Comparison of ENCODE assay signal across 17 cellular contexts in genomic region chr2:77102927-77103326, GRCh38.
DNase-seq lines count a peak whose midpoint lies in the region; ATAC-seq and TF ChIP-seq lines count a peak whose summit lies in the region.
"Had no signal": no experiment of that assay in that cellular context is flagged by ENCODE, and none has a peak within 500 bp of the region (broad histone marks: within the 10 kb centered on the region; RNA-seq: fewer than 3 reads in every experiment).

No MANE protein-coding gene starts in this region.

- no peak overlapping the region for H3K4ac ChIP-seq in trophoblast cell (ENCODE audit: low read depth, low read length)

- H3K36me3 Mint-ChIP-seq in GM23338 (ENCODE audit: low read depth) (peaks cover 55% of the 10 kb centered on the region), endothelial cell (ENCODE audit: low read depth, unreplicated experiment) (no peaks in the 10 kb centered on the region)
- H3K36me3 Mint-ChIP-seq in stimulated activated effector memory CD8-positive, alpha-beta T cell treated with anti-CD3 and anti-CD28 coated beads, Interleukin-12 subunit alpha, Interleukin-12 subunit beta, amount 100 ng/mL, for 72 hours, result no peaks in the 10 kb centered on the region
- H3K36me3 Mint-ChIP-seq: CD8-positive, alpha-beta T cell had no signal

- H4K12ac ChIP-seq in trophoblast cell (ENCODE audit: low read depth, low read length), result no peak overlapping the region

- H3K14ac ChIP-seq in trophoblast cell (ENCODE audit: low read length), result no peak overlapping the region

- no peak overlapping the region for H3K27ac Mint-ChIP-seq in GM23338
- peak overlapping the region; percentile 99 for H3K27ac Mint-ChIP-seq in endothelial cell (ENCODE audit: unreplicated experiment)
- H3K27ac Mint-ChIP-seq in stimulated activated effector memory CD8-positive, alpha-beta T cell treated with anti-CD3 and anti-CD28 coated beads, Interleukin-12 subunit alpha, Interleukin-12 subunit beta, amount 100 ng/mL, for 72 hours, result no peak overlapping the region
- H3K27ac Mint-ChIP-seq: B cell; CD4-positive, alpha-beta T cell; CD8-positive, alpha-beta T cell had no signal

- peaks cover 11% of the 10 kb centered on the region for H4K20me1 ChIP-seq in GM23338 (replicated peaks; ENCODE audit: insufficient read depth)
- H4K20me1 ChIP-seq: BLaER1 treated with 17β-estradiol and CSF1 and Interleukin-3, amounts not matched to agents 10 nM and 100 nM had no signal

- H3K36me3 ChIP-seq in GM23338 (ENCODE audit: insufficient read depth) (peaks cover 11% of the 10 kb centered on the region; the same call in 1 of the 2 replicates), trophoblast cell (ENCODE audit: control insufficient read depth in 1 of 2, insufficient read depth in 2 of 2, low read length in 2 of 2) (no peaks in the 10 kb centered on the region)
- H3K36me3 ChIP-seq: BLaER1 treated with 17β-estradiol and CSF1 and Interleukin-3, amounts not matched to agents 10 nM and 100 nM had no signal

- H3K9me2 ChIP-seq in GM23338 (ENCODE audit: insufficient read depth), result no peaks in the 10 kb centered on the region

- H3K9me3 Mint-ChIP-seq in GM23338 (peaks cover 2% of the 10 kb centered on the region; the same call in 1 of the 3 replicates), endothelial cell (ENCODE audit: unreplicated experiment) (no peaks in the 10 kb centered on the region)
- peaks cover 14% of the 10 kb centered on the region for H3K9me3 Mint-ChIP-seq in stimulated activated effector memory CD8-positive, alpha-beta T cell treated with anti-CD3 and anti-CD28 coated beads, Interleukin-12 subunit alpha, Interleukin-12 subunit beta, amount 100 ng/mL, for 72 hours
- H3K9me3 Mint-ChIP-seq: CD4-positive, alpha-beta T cell had no signal

- H3K4me3 Mint-ChIP-seq in GM23338 (no peak overlapping the region), endothelial cell (ENCODE audit: unreplicated experiment) (no peak overlapping the region)
- no peak overlapping the region for H3K4me3 Mint-ChIP-seq in stimulated activated effector memory CD8-positive, alpha-beta T cell treated with anti-CD3 and anti-CD28 coated beads, Interleukin-12 subunit alpha, Interleukin-12 subunit beta, amount 100 ng/mL, for 72 hours
- H3K4me3 Mint-ChIP-seq: B cell; CD4-positive, alpha-beta T cell; CD8-positive, alpha-beta T cell had no signal

- TF ChIP-seq CTCF in GM23338 (conservative IDR thresholded peaks at IDR 0.05; ENCODE audit: low read depth in 2 of 2), result no peak
- no peak for TF ChIP-seq CTCF in endothelial cell (IDR thresholded peaks at IDR 0.05; ENCODE audit: unreplicated experiment)
- no peak for TF ChIP-seq CTCF in dorsolateral prefrontal cortex (IDR thresholded peaks at IDR 0.05 in 54 of 56, conservative IDR thresholded peaks at IDR 0.05 in 2 of 56; ENCODE audit: low read depth in 1 of 56, partially characterized antibody in 56 of 56)

- H3K23ac ChIP-seq in trophoblast cell (ENCODE audit: low read length), result no peak overlapping the region

- no CpG with 5 or more reads among the region's 2 CpGs for WGBS in trophoblast cell (ENCODE audit: extremely low coverage, insufficient coverage, insufficient read length)

- no peaks in the 10 kb centered on the region for H3K27me3 ChIP-seq in GM23338 (ENCODE audit: insufficient read depth)
- no peaks in the 10 kb centered on the region for H3K27me3 ChIP-seq in trophoblast cell (ENCODE audit: insufficient read depth, low read length)
- H3K27me3 ChIP-seq in dorsolateral prefrontal cortex, result no peaks in the 10 kb centered on the region
- H3K27me3 ChIP-seq: BLaER1 treated with 17β-estradiol and CSF1 and Interleukin-3, amounts not matched to agents 10 nM and 100 nM had no signal

- H4K91ac ChIP-seq in trophoblast cell (ENCODE audit: low read depth, low read length), result peak overlapping the region; percentile 68

- H3K4me1 ChIP-seq in GM23338 (ENCODE audit: insufficient read depth) (peaks cover 8% of the 10 kb centered on the region), trophoblast cell (ENCODE audit: control insufficient read depth in 1 of 2, insufficient read depth in 2 of 2, low read length in 2 of 2) (peaks cover 2 to 6% of the 10 kb centered on the region in 2 experiments)
- H3K4me1 ChIP-seq: A549; BLaER1 treated with 17β-estradiol and CSF1 and Interleukin-3, amounts not matched to agents 10 nM and 100 nM; Caco-2 had no signal

- H3K27ac ChIP-seq in GM23338 (ENCODE audit: low read depth) (0 out of 2 replicates have a peak overlapping the region, but pooled peaks have one; percentile 5), trophoblast cell (ENCODE audit: low read depth, low read length) (no peak overlapping the region), dorsolateral prefrontal cortex (no peak overlapping the region)
- H3K27ac ChIP-seq: 22Rv1; A549; BLaER1 treated with 17β-estradiol and CSF1 and Interleukin-3, amounts not matched to agents 10 nM and 100 nM; C4-2B had no signal

- H3K4me1 Mint-ChIP-seq in GM23338 (peaks cover 43% of the 10 kb centered on the region), endothelial cell (ENCODE audit: unreplicated experiment) (peaks cover 37% of the 10 kb centered on the region)
- no peaks in the 10 kb centered on the region for H3K4me1 Mint-ChIP-seq in stimulated activated effector memory CD8-positive, alpha-beta T cell treated with anti-CD3 and anti-CD28 coated beads, Interleukin-12 subunit alpha, Interleukin-12 subunit beta, amount 100 ng/mL, for 72 hours
- H3K4me1 Mint-ChIP-seq: B cell had no signal

- H2AFZ ChIP-seq in GM23338 (no peak overlapping the region), trophoblast cell (ENCODE audit: insufficient read depth, low read length, poor library complexity) (no peak overlapping the region)

- no peak overlapping the region for H4K8ac ChIP-seq in trophoblast cell (ENCODE audit: low read depth, low read length)

- peaks cover 3% of the 10 kb centered on the region for H3K27me3 Mint-ChIP-seq in GM23338 (ENCODE audit: insufficient read depth, low read depth, poor library complexity)
- H3K27me3 Mint-ChIP-seq in endothelial cell (ENCODE audit: unreplicated experiment), result peaks cover 4% of the 10 kb centered on the region
- H3K27me3 Mint-ChIP-seq: B cell; CD4-positive, alpha-beta T cell had no signal

- ATAC-seq in GM23338, result no peak
- ATAC-seq in stimulated activated effector memory CD8-positive, alpha-beta T cell treated with anti-CD3 and anti-CD28 coated beads, Interleukin-12 subunit alpha, Interleukin-12 subunit beta, amount 100 ng/mL, for 72 hours, result no peak
- ATAC-seq: A549; CD8-positive, alpha-beta T cell had no signal

- no peak overlapping the region for H3K9ac ChIP-seq in trophoblast cell (ENCODE audit: low read length)
- H3K9ac ChIP-seq: BLaER1 treated with 17β-estradiol and CSF1 and Interleukin-3, amounts not matched to agents 10 nM and 100 nM had no signal

- H2BK120ac ChIP-seq in trophoblast cell (ENCODE audit: insufficient read depth, low read length, poor library complexity), result no peak overlapping the region

- no peak overlapping the region for H2AK5ac ChIP-seq in trophoblast cell (ENCODE audit: low read length)

- H3F3A ChIP-seq in GM23338 (replicated peaks; ENCODE audit: low read depth), result peaks cover 5% of the 10 kb centered on the region; the same call in 1 of the 2 replicates

- intact Hi-C loops in dorsolateral prefrontal cortex (cut with DNase I), result no loop called here

- no peak overlapping the region for H2BK12ac ChIP-seq in trophoblast cell (ENCODE audit: low read length)

- H3K4me2 ChIP-seq in GM23338 (no peak overlapping the region), trophoblast cell (ENCODE audit: low read length) (no peak overlapping the region)
- H3K4me2 ChIP-seq: A549; BLaER1 treated with 17β-estradiol and CSF1 and Interleukin-3, amounts not matched to agents 10 nM and 100 nM had no signal

- no peak overlapping the region for H2BK5ac ChIP-seq in trophoblast cell (ENCODE audit: low read depth, low read length, poor library complexity)

- H3K79me1 ChIP-seq in trophoblast cell (ENCODE audit: low read length), result peaks cover 2% of the 10 kb centered on the region

- no peaks in the 10 kb centered on the region for H3K9me3 ChIP-seq in trophoblast cell (ENCODE audit: insufficient read depth, low read depth, low read length)
- H3K9me3 ChIP-seq: BLaER1 treated with 17β-estradiol and CSF1 and Interleukin-3, amounts not matched to agents 10 nM and 100 nM; Caco-2 had no signal

- no peak for DNase-seq in GM23338 (ENCODE audit: low spot score)
- DNase-seq in endothelial cell (ENCODE audit: low spot score), result no peak
- no peak for DNase-seq in trophoblast cell
- DNase-seq in dorsolateral prefrontal cortex, result no peak
- no peak for DNase-seq in stimulated activated effector memory CD8-positive, alpha-beta T cell treated with anti-CD3 and anti-CD28 coated beads, Interleukin-12 subunit alpha, Interleukin-12 subunit beta, amount 100 ng/mL, for 72 hours (ENCODE audit: low spot score in 2 of 2)
- DNase-seq: AML-193; Caco-2; Calu3; CD4-positive, alpha-beta T cell; CD8-positive, alpha-beta T cell; DMS79 treated with DMSO at 0.1 percent for 48 hours; GF-D8 had no signal

- H3K18ac ChIP-seq in trophoblast cell (ENCODE audit: low read length), result no peak overlapping the region

- H3K79me2 ChIP-seq in GM23338 (replicated peaks; ENCODE audit: insufficient read depth) (peaks cover 5% of the 10 kb centered on the region; the same call in 1 of the 2 replicates), trophoblast cell (ENCODE audit: control insufficient read depth, insufficient read depth, low read length, poor library complexity) (peaks cover 2% of the 10 kb centered on the region)

- H3K4me3 ChIP-seq in GM23338, result no peak overlapping the region
- H3K4me3 ChIP-seq in trophoblast cell (ENCODE audit: low read depth, low read length), result no peak overlapping the region
- no peak overlapping the region for H3K4me3 ChIP-seq in dorsolateral prefrontal cortex
- H3K4me3 ChIP-seq: A549; BLaER1 treated with 17β-estradiol and CSF1 and Interleukin-3, amounts not matched to agents 10 nM and 100 nM had no signal

TF ChIP-seq in GM23338, 12 proteins besides CTCF, POLR2A, EP300 and RAD21 (continues in another document):
- TF ChIP-seq ZNF114 (CRISPR knock-in tag; IDR thresholded peaks at IDR 0.05) (no peak), STAT1 (IDR thresholded peaks at IDR 0.05; ENCODE audit: unreplicated experiment) (no peak), POLR2AphosphoS5 (IDR thresholded peaks at IDR 0.05; ENCODE audit: low read depth) (0 out of 2 replicates have a peak, but pooled peaks have one; percentile 42)
